In genomic region chr10:21519981-21520436, GRCh38 we compare ENCODE assay signal across 8 cellular contexts. TPM values are rescaled to one million over a fixed set of nuclear protein-coding genes. Genes with fewer than 3 reads are reported as not detected.
DNase-seq lines count a peak whose midpoint lies in the region; TF ChIP-seq lines count a peak whose summit lies in the region.

No MANE protein-coding gene starts in this region.

- H3K9me3 ChIP-seq in breast epithelium (no peaks in the 10 kb centered on the region), Loucy (ENCODE audit: insufficient read depth, low read depth, low read length) (no peaks in the 10 kb centered on the region), stomach (no peaks in the 10 kb centered on the region)

- peaks cover 18% of the 10 kb centered on the region for H3K4me1 Mint-ChIP-seq in MCF 10A (ENCODE audit: insufficient read depth, unreplicated experiment)

- H3K27ac ChIP-seq in breast epithelium (peak overlapping the region; percentile 79 to 81), stomach (peak overlapping the region; percentile 14 to 82 (median 79))

- CTCF ChIA-PET in MCF 10A (lab: Yijun Ruan, JAX) = interaction anchor here (0.7 kb wide), 2 partner anchors 151 to 212 kb away, joined by 3 to 4 read pairs; no protein-coding TSS in a partner anchor

- POLR2A ChIA-PET in MCF 10A (lab: Yijun Ruan, JAX) = interaction anchor here (0.6 to 2.0 kb wide), 4 partner anchors 11 to 463 kb away, joined by 3 to 5 read pairs (median 4); no protein-coding TSS in a partner anchor

- WGBS in stomach, 5 donors = 12 to 37% (median 22%) methylated on average over 12 of the region's 12 CpGs

- H3K9ac ChIP-seq in Loucy (ENCODE audit: low read depth, low read length, poor library complexity, severe bottlenecking) = peak overlapping the region; percentile 75

- peak overlapping the region; percentile 89 for H3K4me2 ChIP-seq in Loucy (ENCODE audit: low read depth, low read length, poor library complexity, severe bottlenecking)

- H3K27ac Mint-ChIP-seq in MCF 10A (ENCODE audit: low read depth, unreplicated experiment) = no peak overlapping the region

- H3K27me3 Mint-ChIP-seq in MCF 10A (ENCODE audit: insufficient read depth, unreplicated experiment) = no peaks in the 10 kb centered on the region

- peaks cover 4% of the 10 kb centered on the region for H4K20me1 ChIP-seq in Loucy (ENCODE audit: insufficient read depth, low read length, poor library complexity, severe bottlenecking)

- H3K27me3 ChIP-seq in breast epithelium = peaks cover 0 to 16% of the 10 kb centered on the region in 2 donors
- H3K27me3 ChIP-seq in Loucy (ENCODE audit: insufficient read depth, low read length, poor library complexity, severe bottlenecking) = no peaks in the 10 kb centered on the region
- peaks cover 0 to 62% (median 60%) of the 10 kb centered on the region in 3 donors for H3K27me3 ChIP-seq in stomach

- H3K4me3 ChIP-seq in breast epithelium (peak overlapping the region; percentile 54 to 76 (median 66)), Loucy (ENCODE audit: low read length, poor library complexity, severe bottlenecking) (peak overlapping the region; percentile 83), stomach (peak overlapping the region; percentile 58 to 76 (median 67))

- H3K79me2 ChIP-seq in Loucy (ENCODE audit: insufficient read depth, low read length) = peaks cover 24% of the 10 kb centered on the region; the same call in 1 of the 2 replicates

- TF ChIP-seq POLR2A in breast epithelium (IDR thresholded peaks at IDR 0.05) = no peak
- no peak for TF ChIP-seq POLR2A in stomach (IDR thresholded peaks at IDR 0.05)

- peak overlapping the region; percentile 96 for H2AFZ ChIP-seq in Loucy (ENCODE audit: low read length)

- DNase-seq in breast epithelium (ENCODE audit: low spot score in 2 of 2) = no peak
- DNase-seq in MCF 10A (ENCODE audit: unreplicated experiment) = no peak
- DNase-seq in amniotic stem cell (lab: John Stamatoyannopoulos, UW) = peak; percentile 41
- DNase-seq in islet precursor cell = peak; percentile 46
- DNase-seq in stomach = no peak
- DNase-seq in NCI-H345 (lab: John Stamatoyannopoulos, UW) = no peak
- no peak for DNase-seq in NCI-H2107 (lab: John Stamatoyannopoulos, UW)

- H3F3A ChIP-seq in Loucy (ENCODE audit: low read depth) = 0 out of 2 replicates have a peak, but pooled peaks cover 9% of the 10 kb centered on the region

- H3K4me1 ChIP-seq in breast epithelium = peaks cover 0 to 6% of the 10 kb centered on the region in 2 donors
- peaks cover 25% of the 10 kb centered on the region for H3K4me1 ChIP-seq in Loucy (ENCODE audit: insufficient read depth, low read length, poor library complexity, severe bottlenecking)
- H3K4me1 ChIP-seq in stomach = peaks cover 10 to 82% (median 44%) of the 10 kb centered on the region in 4 donors

- no peaks in the 10 kb centered on the region for H3K9me3 Mint-ChIP-seq in MCF 10A (ENCODE audit: unreplicated experiment)

- no TSS peak for BruUV-seq in MCF 10A (replicated peaks; lab: Mats Ljungman, UMichigan)

- H3K4me3 Mint-ChIP-seq in MCF 10A (ENCODE audit: unreplicated experiment) = no peak overlapping the region

- TF ChIP-seq CTCF in breast epithelium (IDR thresholded peaks at IDR 0.05) = no peak
- TF ChIP-seq CTCF in MCF 10A (IDR thresholded peaks at IDR 0.05; ENCODE audit: unreplicated experiment) = no peak
- TF ChIP-seq CTCF in Loucy (conservative IDR thresholded peaks at IDR 0.05; ENCODE audit: low read length) = no peak
- no peak for TF ChIP-seq CTCF in stomach (IDR thresholded peaks at IDR 0.05)

- intact Hi-C loops in breast epithelium (cut with DNase I; ENCODE audit: low total_unique reads) (loop anchor here (10.0 kb wide), 1 partner anchor 1675 kb away; no protein-coding TSS in a partner anchor), MCF 10A (cut with micrococcal nuclease) (no loop called here), stomach (cut with DNase I; ENCODE audit: low total_unique reads) (no loop called here)

- no peak for TF ChIP-seq EP300 in stomach (IDR thresholded peaks at IDR 0.05)

- H3K36me3 Mint-ChIP-seq in MCF 10A (ENCODE audit: insufficient read depth, unreplicated experiment) = peaks cover 6% of the 10 kb centered on the region

- H3K36me3 ChIP-seq in breast epithelium (no peaks in the 10 kb centered on the region), Loucy (ENCODE audit: insufficient read depth, low read length) (no peaks in the 10 kb centered on the region), stomach (no peaks in the 10 kb centered on the region)

- no peaks in the 10 kb centered on the region for H3K9me2 ChIP-seq in Loucy (replicated peaks; ENCODE audit: low read depth, low read length)

RNA-seq across cellular contexts. Expression of gene SKIDA1, which starts 5.5 kb away (rescaled TPM):
- total RNA-seq in breast epithelium (1 to 10 TPM in 1 of 3 donors, under 1 TPM in 2; 0.59 to 1.4 (median 0.98) TPM), MCF 10A (2022) (0.56 and 1.2 TPM in 2 replicates), stomach (1 to 10 TPM in 2 of 5 donors, under 1 TPM in 2, not detected in 1; under 0.01 to 2.7 (median 0.95) TPM)
- under 1 TPM; 0.06 to 0.45 (median 0.15) TPM for polyA plus RNA-seq in stomach

RNA-seq across cellular contexts. Expression of gene MLLT10, which starts 14.0 kb away (rescaled TPM):
- 10 to 100 TPM; 45.6 to 74.6 (median 58.0) TPM for total RNA-seq in breast epithelium
- total RNA-seq in MCF 10A (2022) = 39.3 and 47.5 TPM in 2 replicates
- 10 to 100 TPM; 22.2 to 76.9 (median 34.4) TPM for total RNA-seq in stomach
- polyA plus RNA-seq in stomach = 10 to 100 TPM; 12.8 to 22.1 (median 13.7) TPM

Comparison
In these comparisons a context has a peak if more than half of its experiments do, and no peak if none do; other contexts are left out.
1. DNase-seq: peak in amniotic stem cell (single experiment) and islet precursor cell (single experiment); none in breast epithelium (0 of 2), MCF 10A (single experiment), stomach (single experiment), NCI-H345 (single experiment) and NCI-H2107 (single experiment).
2. Peak in every context shown above with its lines, with median percentiles within 50 percentile points of each other: H3K4me3 ChIP-seq.